Comparison of ENCODE assay signal across 17 cellular contexts in genomic region chr19:44066305-44066704, GRCh38. TPM values are rescaled to one million over a fixed set of nuclear protein-coding genes. Genes with fewer than 3 reads are reported as not detected.
DNase-seq lines count a peak whose midpoint lies in the region; ATAC-seq, FAIRE-seq and TF ChIP-seq lines count a peak whose summit lies in the region.
"Had no signal": no experiment of that assay in that cellular context is flagged by ENCODE, and none has a peak within 500 bp of the region (broad histone marks: within the 10 kb centered on the region; RNA-seq: fewer than 3 reads in every experiment).

No MANE protein-coding gene starts in this region.

- H4K20me1 ChIP-seq in BLaER1 (no peaks in the 10 kb centered on the region), K562 (replicated peaks; ENCODE audit: control insufficient read depth, insufficient read depth, low read length) (no peaks in the 10 kb centered on the region)

- WGBS in K562 (ENCODE audit: insufficient coverage, low coverage, missing lambda C conversion rate): 2% methylated on average over 3 of the region's 3 CpGs

- no peaks in the 10 kb centered on the region for H3K9me1 ChIP-seq in K562 (ENCODE audit: control insufficient read depth, insufficient read depth, low read length)

- H3K27ac Mint-ChIP-seq in activated naive CD4-positive, alpha-beta T cell treated with anti-CD3 and anti-CD28 coated beads, Interleukin-2, amount 50 U/mL, for 72 hours: no peak overlapping the region
- no peak overlapping the region for H3K27ac Mint-ChIP-seq in progenitor cell of endocrine pancreas
- H3K27ac Mint-ChIP-seq: CD4-positive, CD25-positive, alpha-beta regulatory T cell; HFFc6 had no signal

- TF ChIP-seq RAD21 in K562 (CRISPR knock-in tag; conservative IDR thresholded peaks at IDR 0.05 in 1 of 2, IDR thresholded peaks at IDR 0.05 in 1 of 2): no peak

- DNase-seq in K562 (ENCODE audit: extremely low read depth in 1 of 4, low spot score in 3 of 4): no peak
- DNase-seq in kidney: no peak
- DNase-seq in cerebellum (ENCODE audit: low spot score): no peak
- DNase-seq in activated naive CD4-positive, alpha-beta T cell treated with anti-CD3 and anti-CD28 coated beads, Interleukin-2, amount 50 U/mL, for 72 hours (ENCODE audit: low spot score in 2 of 2): no peak
- no peak for DNase-seq in stimulated activated CD4-positive, alpha-beta T cell treated with anti-CD3 and anti-CD28 coated beads, Interleukin-4, amount 100 ng/mL, for 1 hour
- DNase-seq in progenitor cell of endocrine pancreas (ENCODE audit: low spot score, unreplicated experiment): no peak
- DNase-seq: BE2C; CD4-positive, CD25-positive, alpha-beta regulatory T cell; DMS53; GF-D8; HFFc6 had no signal

- CTCF ChIA-PET in K562 (lab: Yijun Ruan, JAX; ENCODE audit: low intra/inter-chr PET ratio): no interaction called here

- no peak for TF ChIP-seq POLR2A in K562 (conservative IDR thresholded peaks at IDR 0.05)

- H3K4me1 Mint-ChIP-seq in progenitor cell of endocrine pancreas (ENCODE audit: low read depth): no peaks in the 10 kb centered on the region

- BruUV-seq in K562 (replicated peaks; lab: Mats Ljungman, UMichigan): no TSS peak

- in situ Hi-C loops in K562 (cut with MboI): no loop called here

- H3K36me3 ChIP-seq in BLaER1 (peaks cover 65% of the 10 kb centered on the region), K562 (ENCODE audit: control insufficient read depth, insufficient read depth, low read length) (no peaks in the 10 kb centered on the region), kidney (ENCODE audit: control insufficient read depth in 1 of 2, insufficient read depth in 2 of 2, low read length in 2 of 2) (peaks cover 26 to 48% of the 10 kb centered on the region in 2 donors), skeletal muscle tissue (ENCODE audit: control insufficient read depth in 3 of 3, insufficient read depth in 3 of 3, low read length in 3 of 3) (peaks cover 55 to 58% (median 57%) of the 10 kb centered on the region in 3 donors)
- H3K36me3 ChIP-seq: HAP-1 had no signal

- H3K4me3 Mint-ChIP-seq in progenitor cell of endocrine pancreas (ENCODE audit: low read depth): no peak overlapping the region
- H3K4me3 Mint-ChIP-seq: CD4-positive, CD25-positive, alpha-beta regulatory T cell; HFFc6 had no signal

- FAIRE-seq in K562 (lab: Jason Lieb, UNC) (no peak), kidney (lab: Jason Lieb, UNC) (no peak)
- FAIRE-seq: GM19239, H1, HTR-8/SVneo had no signal

- H3K9me3 ChIP-seq in BLaER1 (peaks cover 80% of the 10 kb centered on the region), K562 (replicated peaks; ENCODE audit: control insufficient read depth, insufficient read depth, low read depth, low read length) (peaks cover 4% of the 10 kb centered on the region; the same call in 1 of the 2 replicates), kidney (ENCODE audit: control insufficient read depth in 1 of 2, low read length in 2 of 2) (peaks cover 13 to 45% of the 10 kb centered on the region in 2 donors), skeletal muscle tissue (ENCODE audit: control insufficient read depth in 3 of 3, low read length in 3 of 3) (peaks cover 17 to 40% (median 26%) of the 10 kb centered on the region in 3 donors)
- H3K9me3 ChIP-seq: BE2C had no signal

- no peaks in the 10 kb centered on the region for H3K79me2 ChIP-seq in K562 (ENCODE audit: control insufficient read depth, insufficient read depth, low read length)

- H3K27me3 Mint-ChIP-seq in progenitor cell of endocrine pancreas: no peaks in the 10 kb centered on the region

- TF ChIP-seq EP300 in K562 (IDR thresholded peaks at IDR 0.05; ENCODE audit: low read length): no peak

- TF ChIP-seq CTCF in K562 (IDR thresholded peaks at IDR 0.05 in 2 of 3, conservative IDR thresholded peaks at IDR 0.05 in 1 of 3; ENCODE audit: insufficient read depth in 2 of 3, low read depth in 1 of 3, low read length in 3 of 3): no peak
- TF ChIP-seq CTCF in kidney (IDR thresholded peaks at IDR 0.05; ENCODE audit: borderline replicate concordance, extremely low read depth, insufficient read depth): no peak
- TF ChIP-seq CTCF in progenitor cell of endocrine pancreas (IDR thresholded peaks at IDR 0.05; ENCODE audit: unreplicated experiment): no peak

- H2AFZ ChIP-seq in K562 (ENCODE audit: low read depth, low read length): no peak overlapping the region

- POLR2A ChIA-PET in K562 (lab: Yijun Ruan, JAX): interaction anchor here (0.5 kb wide), 1 partner anchor 43 kb away, joined by 4 read pairs; no protein-coding TSS in a partner anchor

- H3K27me3 ChIP-seq in BLaER1: no peaks in the 10 kb centered on the region
- H3K27me3 ChIP-seq in K562 (ENCODE audit: control insufficient read depth in 2 of 2, insufficient read depth in 2 of 2, low read length in 2 of 2): no peaks in the 10 kb centered on the region; a peak in 1 of 5 replicates
- no peaks in the 10 kb centered on the region for H3K27me3 ChIP-seq in skeletal muscle tissue (ENCODE audit: control insufficient read depth in 3 of 3, insufficient read depth in 3 of 3, low read length in 3 of 3)
- H3K27me3 ChIP-seq: BE2C had no signal

- H3K27ac ChIP-seq in BLaER1: no peak overlapping the region
- H3K27ac ChIP-seq in K562 (ENCODE audit: extremely low read depth, low read depth, low read length): no peak overlapping the region
- no peak overlapping the region for H3K27ac ChIP-seq in kidney (ENCODE audit: low read depth in 2 of 2, low read length in 2 of 2)
- no peak overlapping the region for H3K27ac ChIP-seq in skeletal muscle tissue (ENCODE audit: low read depth, low read length)

- peaks cover 3% of the 10 kb centered on the region for H3K4me1 ChIP-seq in BLaER1
- no peaks in the 10 kb centered on the region; a peak in 1 of 5 replicates for H3K4me1 ChIP-seq in K562 (replicated peaks in 1 of 2; ENCODE audit: control insufficient read depth in 2 of 2, insufficient read depth in 2 of 2, low read length in 2 of 2)
- H3K4me1 ChIP-seq in kidney (ENCODE audit: control insufficient read depth in 1 of 2, insufficient read depth in 1 of 2, low read depth in 1 of 2, low read length in 2 of 2): peaks cover 0 to under 1% of the 10 kb centered on the region in 2 donors
- H3K4me1 ChIP-seq in skeletal muscle tissue (ENCODE audit: control insufficient read depth in 3 of 3, insufficient read depth in 3 of 3, low read length in 3 of 3): peaks cover 0 to 3% (median under 1%) of the 10 kb centered on the region in 3 donors
- H3K4me1 ChIP-seq: BE2C, HAP-1 had no signal

- peaks cover 63 to 77% of the 10 kb centered on the region in 2 donors for H3K36me3 Mint-ChIP-seq in activated naive CD4-positive, alpha-beta T cell treated with anti-CD3 and anti-CD28 coated beads, Interleukin-2, amount 50 U/mL, for 72 hours
- H3K36me3 Mint-ChIP-seq in progenitor cell of endocrine pancreas (ENCODE audit: insufficient read depth): peaks cover 74% of the 10 kb centered on the region

- peaks cover 37 to 49% of the 10 kb centered on the region in 2 donors for H3K9me3 Mint-ChIP-seq in activated naive CD4-positive, alpha-beta T cell treated with anti-CD3 and anti-CD28 coated beads, Interleukin-2, amount 50 U/mL, for 72 hours
- peaks cover 45% of the 10 kb centered on the region for H3K9me3 Mint-ChIP-seq in progenitor cell of endocrine pancreas (ENCODE audit: low read depth)

- H3K9ac ChIP-seq in BLaER1 (no peak overlapping the region), K562 (ENCODE audit: insufficient read depth in 1 of 2, low read depth in 2 of 2, low read length in 2 of 2) (no peak overlapping the region), kidney (ENCODE audit: low read length in 2 of 2) (no peak overlapping the region), skeletal muscle tissue (ENCODE audit: low read depth in 1 of 3, low read length in 3 of 3) (no peak overlapping the region)

- ATAC-seq in K562: no peak
- no peak for ATAC-seq in activated naive CD4-positive, alpha-beta T cell treated with anti-CD3 and anti-CD28 coated beads, Interleukin-2, amount 50 U/mL, for 72 hours

- H3K4me2 ChIP-seq in BLaER1: no peak overlapping the region
- no peak overlapping the region for H3K4me2 ChIP-seq in K562 (ENCODE audit: insufficient read depth, low read length)

- intact Hi-C loops in K562 (cut with micrococcal nuclease): no loop called here
- intact Hi-C loops in kidney (cut with DNase I): no loop called here

- H3K4me3 ChIP-seq in BLaER1 (peak overlapping the region; percentile 34; the same call in 1 of the 2 replicates), K562 (no peak overlapping the region), kidney (ENCODE audit: low read length in 2 of 2) (peak overlapping the region; percentile 3 to 16), skeletal muscle tissue (ENCODE audit: low read length in 3 of 3) (peak overlapping the region in 2 of 3 donors; percentile 5 to 9)
- H3K4me3 ChIP-seq: HAP-1 had no signal

RNA-seq across cellular contexts. Expression of gene ZNF284, which starts 5.7 kb away (rescaled TPM):
- 0.19 and 0.23 TPM in 2 replicates for total RNA-seq in K562 (2011; cell fraction: chromatin; rRNA removed; ENCODE audit: low replicate concordance)
- 0.13 TPM in 1 of 2 replicates, not detected in the other for total RNA-seq in K562 (2011; cell fraction: nucleolus; rRNA removed)
- total RNA-seq in K562 (2011; cell fraction: nucleoplasm; rRNA removed): 0.22 and 0.38 TPM in 2 replicates
- total RNA-seq in K562 (2014; rRNA removed) (0.16 and 0.23 TPM in 2 replicates), K562 (2014; rRNA removed; fragmentation: Illumina TruSeq; extraction: Trizol) (0.22 and 0.29 TPM in 2 replicates), K562 (2015; rRNA removed; fragmentation: Illumina TruSeq; extraction: Trizol) (0.18 and 0.19 TPM in 2 replicates), K562 (2021) (0.18 and 0.24 TPM in 2 replicates), kidney (2.5 TPM), skeletal muscle tissue (2.6 TPM), cerebellum (7.1 TPM), progenitor cell of endocrine pancreas (5.7 and 5.9 TPM in 2 replicates)
- polyA plus RNA-seq in K562 (2011; rRNA removed) (0.04 and 0.07 TPM in 2 replicates), K562 (2014; fragmentation: Illumina TruSeq; extraction: Trizol) (0.10 and 0.17 TPM in 2 replicates), K562 (2014; fragmentation: Nextera tagmentation; extraction: Ambion mirVana) (under 1 TPM; 0.13 to 0.20 TPM), K562 (2014; rRNA removed) (0.03 and 0.20 TPM in 2 replicates), kidney (ENCODE audit: insufficient read depth, low read depth, low replicate concordance) (1.2 TPM)
- 0.03 TPM in 2 replicates for polyA plus RNA-seq in K562 (2011; cell fraction: cytosol; rRNA removed)
- 0.03 TPM in 2 replicates for polyA plus RNA-seq in K562 (2011; cell fraction: nucleus; rRNA removed)
- polyA plus RNA-seq in K562 (2012): 0.14 and 0.25 TPM in 2 replicates
- 0.03 and 0.21 TPM in 2 replicates for polyA minus RNA-seq in K562 (2011; rRNA and poly(A)+ RNA removed)
- polyA minus RNA-seq in K562 (2011; cell fraction: cytosol; rRNA and poly(A)+ RNA removed): not detected in 2 replicates
- 0.11 TPM in 1 of 2 replicates, not detected in the other for polyA minus RNA-seq in K562 (2011; cell fraction: nucleus; rRNA and poly(A)+ RNA removed)
- 1 to 10 TPM; 2.3 to 2.4 TPM for total RNA-seq in activated naive CD4-positive, alpha-beta T cell treated with anti-CD3 and anti-CD28 coated beads, Interleukin-2, amount 50 U/mL, for 72 hours

RNA-seq across cellular contexts. Expression of gene ZNF223, which starts 14.5 kb away (rescaled TPM):
- total RNA-seq in K562 (2011; cell fraction: chromatin; rRNA removed; ENCODE audit: low replicate concordance): 0.44 and 0.70 TPM in 2 replicates
- 0.83 and 1.2 TPM in 2 replicates for total RNA-seq in K562 (2011; cell fraction: nucleolus; rRNA removed)
- total RNA-seq in K562 (2011; cell fraction: nucleoplasm; rRNA removed): 0.46 and 0.51 TPM in 2 replicates
- 1.2 and 1.3 TPM in 2 replicates for total RNA-seq in K562 (2014; rRNA removed)
- 0.44 and 0.70 TPM in 2 replicates for total RNA-seq in K562 (2014; rRNA removed; fragmentation: Illumina TruSeq; extraction: Trizol)
- 0.54 and 0.57 TPM in 2 replicates for total RNA-seq in K562 (2015; rRNA removed; fragmentation: Illumina TruSeq; extraction: Trizol)
- total RNA-seq in K562 (2021): 0.35 and 0.85 TPM in 2 replicates
- 0.21 and 0.26 TPM in 2 replicates for polyA plus RNA-seq in K562 (2011; rRNA removed)
- polyA plus RNA-seq in K562 (2011; cell fraction: cytosol; rRNA removed): 0.19 TPM in 1 of 2 replicates, not detected in the other
- polyA plus RNA-seq in K562 (2011; cell fraction: nucleus; rRNA removed): 0.27 and 0.75 TPM in 2 replicates
- polyA plus RNA-seq in K562 (2012): 0.60 and 1.6 TPM in 2 replicates
- polyA plus RNA-seq in K562 (2014; fragmentation: Illumina TruSeq; extraction: Trizol): 0.71 and 1.1 TPM in 2 replicates
- 1 to 10 TPM; 1.2 to 1.8 TPM for polyA plus RNA-seq in K562 (2014; fragmentation: Nextera tagmentation; extraction: Ambion mirVana)
- polyA plus RNA-seq in K562 (2014; rRNA removed): 0.98 and 1.1 TPM in 2 replicates
- polyA minus RNA-seq in K562 (2011; rRNA and poly(A)+ RNA removed): 0.46 and 0.72 TPM in 2 replicates
- not detected in 2 replicates for polyA minus RNA-seq in K562 (2011; cell fraction: cytosol; rRNA and poly(A)+ RNA removed)
- 0.54 TPM in 1 of 2 replicates, not detected in the other for polyA minus RNA-seq in K562 (2011; cell fraction: nucleus; rRNA and poly(A)+ RNA removed)
- total RNA-seq in kidney: 9.3 TPM
- 2.5 TPM for polyA plus RNA-seq in kidney (ENCODE audit: insufficient read depth, low read depth, low replicate concordance)
- 5.2 TPM for total RNA-seq in skeletal muscle tissue
- total RNA-seq in cerebellum: 10.8 TPM
- total RNA-seq in activated naive CD4-positive, alpha-beta T cell treated with anti-CD3 and anti-CD28 coated beads, Interleukin-2, amount 50 U/mL, for 72 hours: 1 to 10 TPM in 1 of 2 donors, under 1 TPM in 1; 0.60 to 1.4 TPM
- 14.2 and 14.4 TPM in 2 replicates for total RNA-seq in progenitor cell of endocrine pancreas

RNA-seq across cellular contexts. Expression of gene ZNF224, which starts 27.9 kb away (rescaled TPM):
- total RNA-seq in K562 (2011; cell fraction: chromatin; rRNA removed; ENCODE audit: low replicate concordance): 29.4 and 65.6 TPM in 2 replicates
- total RNA-seq in K562 (2011; cell fraction: nucleolus; rRNA removed): 21.3 and 22.6 TPM in 2 replicates
- 40.9 and 53.3 TPM in 2 replicates for total RNA-seq in K562 (2011; cell fraction: nucleoplasm; rRNA removed)
- 6.5 and 6.9 TPM in 2 replicates for total RNA-seq in K562 (2014; rRNA removed)
- total RNA-seq in K562 (2014; rRNA removed; fragmentation: Illumina TruSeq; extraction: Trizol): 10.7 and 14.7 TPM in 2 replicates
- total RNA-seq in K562 (2015; rRNA removed; fragmentation: Illumina TruSeq; extraction: Trizol): 9.2 and 11.2 TPM in 2 replicates
- total RNA-seq in K562 (2021): 7.3 and 10.0 TPM in 2 replicates
- 13.8 and 15.6 TPM in 2 replicates for polyA plus RNA-seq in K562 (2011; rRNA removed)
- polyA plus RNA-seq in K562 (2011; cell fraction: cytosol; rRNA removed): 3.6 and 5.5 TPM in 2 replicates
- 19.2 and 21.7 TPM in 2 replicates for polyA plus RNA-seq in K562 (2011; cell fraction: nucleus; rRNA removed)
- 6.2 and 9.3 TPM in 2 replicates for polyA plus RNA-seq in K562 (2012)
- polyA plus RNA-seq in K562 (2014; fragmentation: Illumina TruSeq; extraction: Trizol): 7.9 and 8.7 TPM in 2 replicates
- 1 to 10 TPM; 4.4 to 7.1 TPM for polyA plus RNA-seq in K562 (2014; fragmentation: Nextera tagmentation; extraction: Ambion mirVana)
- polyA plus RNA-seq in K562 (2014; rRNA removed): 9.1 and 12.2 TPM in 2 replicates
- polyA minus RNA-seq in K562 (2011; rRNA and poly(A)+ RNA removed): 17.1 and 18.0 TPM in 2 replicates
- polyA minus RNA-seq in K562 (2011; cell fraction: cytosol; rRNA and poly(A)+ RNA removed): 4.7 and 7.1 TPM in 2 replicates
- 19.7 and 24.9 TPM in 2 replicates for polyA minus RNA-seq in K562 (2011; cell fraction: nucleus; rRNA and poly(A)+ RNA removed)
- total RNA-seq in kidney: 34.0 TPM
- 7.8 TPM for polyA plus RNA-seq in kidney (ENCODE audit: insufficient read depth, low read depth, low replicate concordance)
- total RNA-seq in skeletal muscle tissue: 30.3 TPM
- 44.5 TPM for total RNA-seq in cerebellum
- total RNA-seq in activated naive CD4-positive, alpha-beta T cell treated with anti-CD3 and anti-CD28 coated beads, Interleukin-2, amount 50 U/mL, for 72 hours: 10 to 100 TPM; 14.8 to 22.4 TPM
- total RNA-seq in progenitor cell of endocrine pancreas: 40.6 and 45.6 TPM in 2 replicates

RNA-seq across cellular contexts. Expression of gene ZNF222, which starts 41.1 kb away (rescaled TPM):
- total RNA-seq in K562 (2011; cell fraction: chromatin; rRNA removed; ENCODE audit: low replicate concordance): 3.8 and 7.7 TPM in 2 replicates
- total RNA-seq in K562 (2011; cell fraction: nucleolus; rRNA removed): 2.8 and 3.2 TPM in 2 replicates
- total RNA-seq in K562 (2011; cell fraction: nucleoplasm; rRNA removed): 3.1 and 4.0 TPM in 2 replicates
- 2.2 and 4.2 TPM in 2 replicates for total RNA-seq in K562 (2014; rRNA removed)
- total RNA-seq in K562 (2014; rRNA removed; fragmentation: Illumina TruSeq; extraction: Trizol): 4.5 and 5.8 TPM in 2 replicates
- total RNA-seq in K562 (2015; rRNA removed; fragmentation: Illumina TruSeq; extraction: Trizol): 2.3 and 3.0 TPM in 2 replicates
- total RNA-seq in K562 (2021): 2.3 and 2.8 TPM in 2 replicates
- 1.8 and 2.3 TPM in 2 replicates for polyA plus RNA-seq in K562 (2011; rRNA removed)
- polyA plus RNA-seq in K562 (2011; cell fraction: cytosol; rRNA removed): 0.51 and 1.1 TPM in 2 replicates
- polyA plus RNA-seq in K562 (2011; cell fraction: nucleus; rRNA removed): 1.1 and 1.7 TPM in 2 replicates
- 2.9 and 5.3 TPM in 2 replicates for polyA plus RNA-seq in K562 (2012)
- polyA plus RNA-seq in K562 (2014; fragmentation: Illumina TruSeq; extraction: Trizol): 3.6 and 3.8 TPM in 2 replicates
- 1 to 10 TPM; 2.4 to 3.6 TPM for polyA plus RNA-seq in K562 (2014; fragmentation: Nextera tagmentation; extraction: Ambion mirVana)
- polyA plus RNA-seq in K562 (2014; rRNA removed): 2.8 and 4.6 TPM in 2 replicates
- polyA minus RNA-seq in K562 (2011; rRNA and poly(A)+ RNA removed): 3.0 and 3.6 TPM in 2 replicates
- 0.67 TPM in 1 of 2 replicates, not detected in the other for polyA minus RNA-seq in K562 (2011; cell fraction: cytosol; rRNA and poly(A)+ RNA removed)
- polyA minus RNA-seq in K562 (2011; cell fraction: nucleus; rRNA and poly(A)+ RNA removed): 1.9 and 2.1 TPM in 2 replicates
- total RNA-seq in kidney: 4.5 TPM
- polyA plus RNA-seq in kidney (ENCODE audit: insufficient read depth, low read depth, low replicate concordance): 3.9 TPM
- 5.7 TPM for total RNA-seq in skeletal muscle tissue
- 8.0 TPM for total RNA-seq in cerebellum
- 1 to 10 TPM; 1.8 to 2.0 TPM for total RNA-seq in activated naive CD4-positive, alpha-beta T cell treated with anti-CD3 and anti-CD28 coated beads, Interleukin-2, amount 50 U/mL, for 72 hours
- 10.0 and 10.4 TPM in 2 replicates for total RNA-seq in progenitor cell of endocrine pancreas

RNA-seq across cellular contexts. Expression of gene ZNF225, which starts 46.9 kb away (rescaled TPM):
- 7.8 and 20.6 TPM in 2 replicates for total RNA-seq in K562 (2011; cell fraction: chromatin; rRNA removed; ENCODE audit: low replicate concordance)
- 5.5 and 7.0 TPM in 2 replicates for total RNA-seq in K562 (2011; cell fraction: nucleolus; rRNA removed)
- 11.1 and 17.1 TPM in 2 replicates for total RNA-seq in K562 (2011; cell fraction: nucleoplasm; rRNA removed)
- total RNA-seq in K562 (2014; rRNA removed): 1.5 and 1.6 TPM in 2 replicates
- 3.9 and 5.3 TPM in 2 replicates for total RNA-seq in K562 (2014; rRNA removed; fragmentation: Illumina TruSeq; extraction: Trizol)
- total RNA-seq in K562 (2015; rRNA removed; fragmentation: Illumina TruSeq; extraction: Trizol): 2.1 and 2.7 TPM in 2 replicates
- total RNA-seq in K562 (2021): 2.3 and 4.2 TPM in 2 replicates
- polyA plus RNA-seq in K562 (2011; rRNA removed): 1.8 and 2.5 TPM in 2 replicates
- polyA plus RNA-seq in K562 (2011; cell fraction: cytosol; rRNA removed): 0.43 and 0.71 TPM in 2 replicates
- polyA plus RNA-seq in K562 (2011; cell fraction: nucleus; rRNA removed): 2.3 and 2.9 TPM in 2 replicates
- 1.2 and 2.0 TPM in 2 replicates for polyA plus RNA-seq in K562 (2012)
- polyA plus RNA-seq in K562 (2014; fragmentation: Illumina TruSeq; extraction: Trizol): 1.5 and 1.8 TPM in 2 replicates
- polyA plus RNA-seq in K562 (2014; fragmentation: Nextera tagmentation; extraction: Ambion mirVana): 1 to 10 TPM; 1.4 to 2.2 TPM
- 0.84 and 1.9 TPM in 2 replicates for polyA plus RNA-seq in K562 (2014; rRNA removed)
- 6.8 and 7.4 TPM in 2 replicates for polyA minus RNA-seq in K562 (2011; rRNA and poly(A)+ RNA removed)
- 1.3 and 1.8 TPM in 2 replicates for polyA minus RNA-seq in K562 (2011; cell fraction: cytosol; rRNA and poly(A)+ RNA removed)
- polyA minus RNA-seq in K562 (2011; cell fraction: nucleus; rRNA and poly(A)+ RNA removed): 3.8 and 7.2 TPM in 2 replicates
- total RNA-seq in kidney: 6.7 TPM
- 2.3 TPM for polyA plus RNA-seq in kidney (ENCODE audit: insufficient read depth, low read depth, low replicate concordance)
- total RNA-seq in skeletal muscle tissue: 7.3 TPM
- 9.8 TPM for total RNA-seq in cerebellum
- 1 to 10 TPM in 1 of 2 donors, under 1 TPM in 1; 0.96 to 2.7 TPM for total RNA-seq in activated naive CD4-positive, alpha-beta T cell treated with anti-CD3 and anti-CD28 coated beads, Interleukin-2, amount 50 U/mL, for 72 hours
- 9.1 and 10.2 TPM in 2 replicates for total RNA-seq in progenitor cell of endocrine pancreas
